18 cellular contexts compared by ENCODE assay signal in the genomic region with DNA sequence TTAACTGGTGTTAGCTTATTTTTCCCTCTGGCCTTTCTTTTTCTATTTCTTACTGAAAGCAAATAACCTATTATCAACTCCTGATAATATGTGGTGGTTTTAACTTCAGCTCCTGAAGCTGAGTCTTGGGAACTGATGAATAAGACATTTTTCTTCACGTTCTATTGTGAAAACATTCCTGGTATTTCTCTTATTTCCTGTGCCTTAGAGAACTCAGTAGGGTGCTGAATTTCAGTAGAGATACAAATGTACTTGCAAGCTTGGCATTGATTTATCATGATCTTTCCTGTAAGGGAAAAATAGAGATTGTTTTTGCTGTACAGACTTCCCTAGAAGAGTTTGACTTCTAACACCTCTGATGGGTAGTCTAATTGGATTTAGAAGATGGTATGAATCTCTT. TPM values are rescaled to one million over a fixed set of nuclear protein-coding genes. Genes with fewer than 3 reads are reported as not detected.
DNase-seq lines count a peak whose midpoint lies in the region; ATAC-seq, FAIRE-seq and TF ChIP-seq lines count a peak whose summit lies in the region.
"Had no signal": no experiment of that assay in that cellular context is flagged by ENCODE, and none has a peak within 500 bp of the region (broad histone marks: within the 10 kb centered on the region; RNA-seq: fewer than 3 reads in every experiment).

No MANE protein-coding gene starts in this region.

- peaks cover 3% of the 10 kb centered on the region; the same call in 1 of the 2 replicates for H3K9me3 Mint-ChIP-seq in WTC11
- H3K9me3 Mint-ChIP-seq in osteocyte (ENCODE audit: unreplicated experiment): no peaks in the 10 kb centered on the region

- H3K4me3 ChIP-seq in fibroblast of pulmonary artery (replicated peaks; ENCODE audit: low read depth, low read length): no peak overlapping the region
- H3K4me3 ChIP-seq: GM12878 had no signal

- H3K4me3 Mint-ChIP-seq in WTC11: no peak overlapping the region
- no peak overlapping the region for H3K4me3 Mint-ChIP-seq in osteocyte (ENCODE audit: unreplicated experiment)

- FAIRE-seq in GM19239 (lab: Jason Lieb, UNC) (no peak), HTR-8/SVneo (lab: Jason Lieb, UNC) (no peak)
- FAIRE-seq: GM12878 had no signal

- CTCF ChIA-PET in WTC11 (lab: Charles Lee): interaction anchor here (1.0 kb wide), 1 partner anchor 666 kb away, joined by 4 read pairs; no protein-coding TSS in a partner anchor

- TF ChIP-seq CTCF in WTC11 (IDR thresholded peaks at IDR 0.05) (no peak), fibroblast of pulmonary artery (IDR thresholded peaks at IDR 0.05; ENCODE audit: low read length, missing control alignments) (no peak), osteocyte (IDR thresholded peaks at IDR 0.05) (no peak)

- DNase-seq in HT1080 (ENCODE audit: low read depth): peak; percentile 54
- DNase-seq in WTC11 (ENCODE audit: low spot score): no peak
- DNase-seq in fibroblast of pulmonary artery (ENCODE audit: low read depth): peak; percentile 71
- no peak for DNase-seq in osteocyte (ENCODE audit: extremely low spot score, unreplicated experiment)
- no peak for DNase-seq in GM19239 (ENCODE audit: insufficient read length, low spot score)
- no peak for DNase-seq in HTR-8/SVneo (ENCODE audit: insufficient read length, low spot score)
- DNase-seq in hypothalamus (lab: John Stamatoyannopoulos, UW): no peak
- DNase-seq: DMS 273 treated with DMSO at 0.1 percent for 48 hours, GDM1, GOT3, NCI-H1105 treated with DMSO at 0.1 percent for 48 hours, NCI-H187, NCI-H345, NCI-H69, SHP77 had no signal

- POLR2A ChIA-PET in WTC11 (lab: Charles Lee): no interaction called here

- H3K4me1 Mint-ChIP-seq in WTC11 (peaks cover 43% of the 10 kb centered on the region), osteocyte (ENCODE audit: unreplicated experiment) (peaks cover 40% of the 10 kb centered on the region)

- ATAC-seq in WTC11 (no peak; the same call in 1 of the 2 replicates), HG03175 (IDR thresholded peaks at IDR 0.05; ENCODE audit: unreplicated experiment) (no peak)
- ATAC-seq: GM12878 had no signal

- H3K27ac Mint-ChIP-seq in WTC11 (peak overlapping the region; percentile 87), osteocyte (ENCODE audit: unreplicated experiment) (peak overlapping the region; percentile 17)

- H3K27me3 Mint-ChIP-seq in WTC11 (ENCODE audit: low read depth): no peaks in the 10 kb centered on the region
- H3K27me3 Mint-ChIP-seq in osteocyte (ENCODE audit: unreplicated experiment): no peaks in the 10 kb centered on the region

- H3K36me3 Mint-ChIP-seq in WTC11: no peaks in the 10 kb centered on the region
- H3K36me3 Mint-ChIP-seq in osteocyte (ENCODE audit: unreplicated experiment): no peaks in the 10 kb centered on the region

TF ChIP-seq in WTC11, 78 proteins besides CTCF, POLR2A, EP300 and RAD21 (continues in another document):
- TF ChIP-seq HMGXB4 (CRISPR knock-in tag; IDR thresholded peaks at IDR 0.05): no peak
- no peak for TF ChIP-seq SP1 (CRISPR knock-in tag; conservative IDR thresholded peaks at IDR 0.05)
- no peak for TF ChIP-seq ZNF138 (CRISPR knock-in tag; conservative IDR thresholded peaks at IDR 0.05)
- TF ChIP-seq ATF6 (CRISPR knock-in tag; IDR thresholded peaks at IDR 0.05): no peak
- TF ChIP-seq SMAD4 (CRISPR knock-in tag; IDR thresholded peaks at IDR 0.05): no peak
- no peak for TF ChIP-seq PREB (CRISPR knock-in tag; IDR thresholded peaks at IDR 0.05; ENCODE audit: borderline replicate concordance)
- TF ChIP-seq ELF4 (CRISPR knock-in tag; IDR thresholded peaks at IDR 0.05; ENCODE audit: low read depth): no peak
- no peak for TF ChIP-seq ATF3 (CRISPR knock-in tag; conservative IDR thresholded peaks at IDR 0.05)
- no peak for TF ChIP-seq MXD4 (CRISPR knock-in tag; IDR thresholded peaks at IDR 0.05; ENCODE audit: borderline replicate concordance)
- TF ChIP-seq ARID4B (CRISPR knock-in tag; IDR thresholded peaks at IDR 0.05; ENCODE audit: borderline replicate concordance): no peak
- TF ChIP-seq NFYB (CRISPR knock-in tag; conservative IDR thresholded peaks at IDR 0.05; ENCODE audit: low read depth): no peak
- TF ChIP-seq ZMAT4 (CRISPR knock-in tag; IDR thresholded peaks at IDR 0.05): no peak
- no peak for TF ChIP-seq ESRRA (CRISPR knock-in tag; IDR thresholded peaks at IDR 0.05; ENCODE audit: borderline replicate concordance)

RNA-seq across cellular contexts. Expression of gene DCC, which starts 52.8 kb away (rescaled TPM):
- 14.1 and 15.7 TPM in 2 replicates for total RNA-seq in HT1080 (2014; rRNA removed; shearing (Covaris generic))
- 0.48 and 0.77 TPM in 2 replicates for polyA plus RNA-seq in HT1080 (2015; cell fraction: cytosol; rRNA removed)
- polyA plus RNA-seq in HT1080 (2015; cell fraction: nucleus; rRNA removed): 2.9 and 6.4 TPM in 2 replicates
- total RNA-seq in WTC11 (2021) (0.18 to 0.72 TPM (median 0.66 TPM) in 3 replicates), osteocyte (0.24 and 0.39 TPM in 2 replicates)
- total RNA-seq: GM12878, OCI-LY7 had no signal

Comparison
In these comparisons a context has a peak if more than half of its experiments do, and no peak if none do; other contexts are left out.
1. DNase-seq: peak in HT1080 (single experiment) and fibroblast of pulmonary artery (single experiment); none in WTC11 (single experiment), osteocyte (single experiment), GM19239 (single experiment), HTR-8/SVneo (single experiment) and hypothalamus (0 of 51).